Comparison of ENCODE assay signal across 1 cellular context in the genomic region with DNA sequence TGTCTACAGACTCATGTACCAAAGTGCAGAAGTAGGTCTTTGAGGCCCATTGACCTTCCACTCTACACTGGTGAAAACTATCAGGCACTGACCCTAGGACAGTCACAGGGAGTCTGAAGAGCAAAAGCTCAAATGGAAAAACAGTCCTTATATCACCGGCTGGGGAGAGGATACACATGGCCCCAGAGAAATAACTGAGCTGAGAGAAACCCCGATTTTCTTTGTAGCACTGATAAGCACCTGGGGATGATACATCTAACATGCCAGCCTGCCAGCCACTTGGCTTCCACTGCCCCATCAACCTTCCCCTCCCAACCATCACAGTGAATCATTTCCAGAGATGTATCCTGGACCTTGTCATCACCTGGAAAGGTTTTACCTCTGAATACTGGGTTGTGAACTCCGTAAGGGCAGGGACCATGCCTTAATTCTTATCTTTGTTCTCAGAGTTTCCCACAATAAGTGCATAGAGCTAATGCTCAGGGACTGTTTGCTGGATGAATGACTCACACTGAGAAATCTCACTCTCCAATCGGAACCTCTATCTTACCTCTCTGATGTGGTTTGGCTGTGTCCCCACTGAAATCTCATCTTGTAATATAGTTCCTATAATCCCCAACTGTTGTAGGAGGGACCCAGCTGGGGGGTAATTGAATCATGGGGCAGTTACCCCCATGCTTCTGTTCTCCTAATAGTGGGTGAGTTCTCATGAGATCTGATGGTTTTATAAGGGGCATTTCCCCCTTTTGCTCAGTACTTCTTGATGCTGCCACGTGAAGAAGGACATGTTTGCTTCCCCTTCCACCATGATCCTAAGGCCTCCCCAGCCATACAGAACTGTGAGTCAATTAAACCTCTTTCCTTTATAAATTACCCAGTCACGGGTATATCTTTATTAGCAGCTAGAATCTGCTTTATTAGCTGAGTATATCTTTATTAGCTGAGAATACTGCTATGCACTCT.
TF ChIP-seq lines count a peak whose summit lies in the region.

No MANE protein-coding gene starts in this region.

TF ChIP-seq in GM12878, 131 proteins besides CTCF, POLR2A, EP300 and RAD21 (continues in another document):
- no peak for TF ChIP-seq MTA2 (IDR thresholded peaks at IDR 0.05; ENCODE audit: low read depth)
- TF ChIP-seq KLF5 (IDR thresholded peaks at IDR 0.05; ENCODE audit: partially characterized antibody), result no peak
- no peak for TF ChIP-seq BRCA1 (IDR thresholded peaks at IDR 0.05; ENCODE audit: low read depth, low read length)
- no peak for TF ChIP-seq TCF12 (IDR thresholded peaks at IDR 0.05; ENCODE audit: low read depth, low read length)
- no peak for TF ChIP-seq KAT2A (conservative IDR thresholded peaks at IDR 0.05; ENCODE audit: control insufficient read depth, low read depth, low read length)
- TF ChIP-seq, protein P1, sequence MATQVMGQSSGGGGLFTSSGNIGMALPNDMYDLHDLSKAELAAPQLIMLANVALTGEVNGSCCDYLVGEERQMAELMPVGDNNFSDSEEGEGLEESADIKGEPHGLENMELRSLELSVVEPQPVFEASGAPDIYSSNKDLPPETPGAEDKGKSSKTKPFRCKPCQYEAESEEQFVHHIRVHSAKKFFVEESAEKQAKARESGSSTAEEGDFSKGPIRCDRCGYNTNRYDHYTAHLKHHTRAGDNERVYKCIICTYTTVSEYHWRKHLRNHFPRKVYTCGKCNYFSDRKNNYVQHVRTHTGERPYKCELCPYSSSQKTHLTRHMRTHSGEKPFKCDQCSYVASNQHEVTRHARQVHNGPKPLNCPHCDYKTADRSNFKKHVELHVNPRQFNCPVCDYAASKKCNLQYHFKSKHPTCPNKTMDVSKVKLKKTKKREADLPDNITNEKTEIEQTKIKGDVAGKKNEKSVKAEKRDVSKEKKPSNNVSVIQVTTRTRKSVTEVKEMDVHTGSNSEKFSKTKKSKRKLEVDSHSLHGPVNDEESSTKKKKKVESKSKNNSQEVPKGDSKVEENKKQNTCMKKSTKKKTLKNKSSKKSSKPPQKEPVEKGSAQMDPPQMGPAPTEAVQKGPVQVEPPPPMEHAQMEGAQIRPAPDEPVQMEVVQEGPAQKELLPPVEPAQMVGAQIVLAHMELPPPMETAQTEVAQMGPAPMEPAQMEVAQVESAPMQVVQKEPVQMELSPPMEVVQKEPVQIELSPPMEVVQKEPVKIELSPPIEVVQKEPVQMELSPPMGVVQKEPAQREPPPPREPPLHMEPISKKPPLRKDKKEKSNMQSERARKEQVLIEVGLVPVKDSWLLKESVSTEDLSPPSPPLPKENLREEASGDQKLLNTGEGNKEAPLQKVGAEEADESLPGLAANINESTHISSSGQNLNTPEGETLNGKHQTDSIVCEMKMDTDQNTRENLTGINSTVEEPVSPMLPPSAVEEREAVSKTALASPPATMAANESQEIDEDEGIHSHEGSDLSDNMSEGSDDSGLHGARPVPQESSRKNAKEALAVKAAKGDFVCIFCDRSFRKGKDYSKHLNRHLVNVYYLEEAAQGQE (IDR thresholded peaks at IDR 0.05; ENCODE audit: low read depth, low read length), result no peak
- TF ChIP-seq SMAD1 (IDR thresholded peaks at IDR 0.05; ENCODE audit: low read depth, partially characterized antibody), result no peak
- TF ChIP-seq NRF1 (conservative IDR thresholded peaks at IDR 0.05; ENCODE audit: low read depth, low read length), result no peak
- TF ChIP-seq ZNF384 (IDR thresholded peaks at IDR 0.05; ENCODE audit: borderline replicate concordance, low read depth, low read length), result no peak
- no peak for TF ChIP-seq NFYA (IDR thresholded peaks at IDR 0.05; ENCODE audit: borderline replicate concordance, low read depth, low read length)
- no peak for TF ChIP-seq NR2C1 (IDR thresholded peaks at IDR 0.05)
- peak; percentile 51 to 56; a peak in 3 of 4 replicates for TF ChIP-seq IKZF2 (IDR thresholded peaks at IDR 0.05)
- no peak for TF ChIP-seq PBX3 (IDR thresholded peaks at IDR 0.05; ENCODE audit: insufficient replicate concordance, low read depth, low read length)
- no peak for TF ChIP-seq SP1 (IDR thresholded peaks at IDR 0.05; ENCODE audit: low read depth, low read length)
- TF ChIP-seq, protein P2, sequence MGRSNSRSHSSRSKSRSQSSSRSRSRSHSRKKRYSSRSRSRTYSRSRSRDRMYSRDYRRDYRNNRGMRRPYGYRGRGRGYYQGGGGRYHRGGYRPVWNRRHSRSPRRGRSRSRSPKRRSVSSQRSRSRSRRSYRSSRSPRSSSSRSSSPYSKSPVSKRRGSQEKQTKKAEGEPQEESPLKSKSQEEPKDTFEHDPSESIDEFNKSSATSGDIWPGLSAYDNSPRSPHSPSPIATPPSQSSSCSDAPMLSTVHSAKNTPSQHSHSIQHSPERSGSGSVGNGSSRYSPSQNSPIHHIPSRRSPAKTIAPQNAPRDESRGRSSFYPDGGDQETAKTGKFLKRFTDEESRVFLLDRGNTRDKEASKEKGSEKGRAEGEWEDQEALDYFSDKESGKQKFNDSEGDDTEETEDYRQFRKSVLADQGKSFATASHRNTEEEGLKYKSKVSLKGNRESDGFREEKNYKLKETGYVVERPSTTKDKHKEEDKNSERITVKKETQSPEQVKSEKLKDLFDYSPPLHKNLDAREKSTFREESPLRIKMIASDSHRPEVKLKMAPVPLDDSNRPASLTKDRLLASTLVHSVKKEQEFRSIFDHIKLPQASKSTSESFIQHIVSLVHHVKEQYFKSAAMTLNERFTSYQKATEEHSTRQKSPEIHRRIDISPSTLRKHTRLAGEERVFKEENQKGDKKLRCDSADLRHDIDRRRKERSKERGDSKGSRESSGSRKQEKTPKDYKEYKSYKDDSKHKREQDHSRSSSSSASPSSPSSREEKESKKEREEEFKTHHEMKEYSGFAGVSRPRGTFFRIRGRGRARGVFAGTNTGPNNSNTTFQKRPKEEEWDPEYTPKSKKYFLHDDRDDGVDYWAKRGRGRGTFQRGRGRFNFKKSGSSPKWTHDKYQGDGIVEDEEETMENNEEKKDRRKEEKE (IDR thresholded peaks at IDR 0.05), result no peak
- no peak for TF ChIP-seq FOS (IDR thresholded peaks at IDR 0.05; ENCODE audit: borderline replicate concordance, extremely low read depth, insufficient read length)
- TF ChIP-seq, protein P3, sequence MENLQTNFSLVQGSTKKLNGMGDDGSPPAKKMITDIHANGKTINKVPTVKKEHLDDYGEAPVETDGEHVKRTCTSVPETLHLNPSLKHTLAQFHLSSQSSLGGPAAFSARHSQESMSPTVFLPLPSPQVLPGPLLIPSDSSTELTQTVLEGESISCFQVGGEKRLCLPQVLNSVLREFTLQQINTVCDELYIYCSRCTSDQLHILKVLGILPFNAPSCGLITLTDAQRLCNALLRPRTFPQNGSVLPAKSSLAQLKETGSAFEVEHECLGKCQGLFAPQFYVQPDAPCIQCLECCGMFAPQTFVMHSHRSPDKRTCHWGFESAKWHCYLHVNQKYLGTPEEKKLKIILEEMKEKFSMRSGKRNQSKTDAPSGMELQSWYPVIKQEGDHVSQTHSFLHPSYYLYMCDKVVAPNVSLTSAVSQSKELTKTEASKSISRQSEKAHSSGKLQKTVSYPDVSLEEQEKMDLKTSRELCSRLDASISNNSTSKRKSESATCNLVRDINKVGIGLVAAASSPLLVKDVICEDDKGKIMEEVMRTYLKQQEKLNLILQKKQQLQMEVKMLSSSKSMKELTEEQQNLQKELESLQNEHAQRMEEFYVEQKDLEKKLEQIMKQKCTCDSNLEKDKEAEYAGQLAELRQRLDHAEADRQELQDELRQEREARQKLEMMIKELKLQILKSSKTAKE (IDR thresholded peaks at IDR 0.05; ENCODE audit: low read depth, poor library complexity, severe bottlenecking), result no peak
- no peak for TF ChIP-seq HDAC2 (IDR thresholded peaks at IDR 0.05)
- no peak for TF ChIP-seq SRF (IDR thresholded peaks at IDR 0.05; ENCODE audit: low read depth in 2 of 2, low read length in 2 of 2)
- 0 out of 2 replicates have a peak, but pooled peaks have one; percentile 22 for TF ChIP-seq NFIC (IDR thresholded peaks at IDR 0.05; ENCODE audit: low read depth, low read length)
- TF ChIP-seq PML (IDR thresholded peaks at IDR 0.05; ENCODE audit: low read length), result no peak
- TF ChIP-seq DPF2 (IDR thresholded peaks at IDR 0.05), result no peak
- no peak for TF ChIP-seq ZNF217 (IDR thresholded peaks at IDR 0.05)
- TF ChIP-seq SMAD5 (IDR thresholded peaks at IDR 0.05; ENCODE audit: low read depth), result no peak
- no peak for TF ChIP-seq RAD51 (IDR thresholded peaks at IDR 0.05)
- no peak for TF ChIP-seq POU2F2 (IDR thresholded peaks at IDR 0.05; ENCODE audit: borderline replicate concordance, low read depth, low read length)
- 0 out of 2 replicates have a peak, but pooled peaks have one; percentile 30 for TF ChIP-seq IRF4 (IDR thresholded peaks at IDR 0.05; ENCODE audit: low read depth, low read length)
- no peak for TF ChIP-seq HDAC6 (IDR thresholded peaks at IDR 0.05; ENCODE audit: unreplicated experiment)
- TF ChIP-seq IKZF1 (conservative IDR thresholded peaks at IDR 0.05), result peak; percentile 24; the same call in 1 of the 2 replicates
- no peak for TF ChIP-seq ZZZ3 (IDR thresholded peaks at IDR 0.05; ENCODE audit: control insufficient read depth, insufficient read length, low read depth)
- peak; percentile 59 for TF ChIP-seq JUNB (IDR thresholded peaks at IDR 0.05)
- TF ChIP-seq, protein P4, sequence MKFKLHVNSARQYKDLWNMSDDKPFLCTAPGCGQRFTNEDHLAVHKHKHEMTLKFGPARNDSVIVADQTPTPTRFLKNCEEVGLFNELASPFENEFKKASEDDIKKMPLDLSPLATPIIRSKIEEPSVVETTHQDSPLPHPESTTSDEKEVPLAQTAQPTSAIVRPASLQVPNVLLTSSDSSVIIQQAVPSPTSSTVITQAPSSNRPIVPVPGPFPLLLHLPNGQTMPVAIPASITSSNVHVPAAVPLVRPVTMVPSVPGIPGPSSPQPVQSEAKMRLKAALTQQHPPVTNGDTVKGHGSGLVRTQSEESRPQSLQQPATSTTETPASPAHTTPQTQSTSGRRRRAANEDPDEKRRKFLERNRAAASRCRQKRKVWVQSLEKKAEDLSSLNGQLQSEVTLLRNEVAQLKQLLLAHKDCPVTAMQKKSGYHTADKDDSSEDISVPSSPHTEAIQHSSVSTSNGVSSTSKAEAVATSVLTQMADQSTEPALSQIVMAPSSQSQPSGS (IDR thresholded peaks at IDR 0.05; ENCODE audit: low read length), result peak; percentile 24; the same call in 1 of the 2 replicates
- no peak for TF ChIP-seq FOXK2 (IDR thresholded peaks at IDR 0.05)
- TF ChIP-seq CBX5 (IDR thresholded peaks at IDR 0.05; ENCODE audit: low read depth), result no peak
- no peak for TF ChIP-seq E2F4 (IDR thresholded peaks at IDR 0.05; ENCODE audit: low read depth, low read length)
- TF ChIP-seq MEF2A (IDR thresholded peaks at IDR 0.05; ENCODE audit: insufficient read depth, low read depth, low read length), result no peak
- TF ChIP-seq CHD1 (IDR thresholded peaks at IDR 0.05; ENCODE audit: low read depth, low read length), result no peak
- TF ChIP-seq, protein P5, sequence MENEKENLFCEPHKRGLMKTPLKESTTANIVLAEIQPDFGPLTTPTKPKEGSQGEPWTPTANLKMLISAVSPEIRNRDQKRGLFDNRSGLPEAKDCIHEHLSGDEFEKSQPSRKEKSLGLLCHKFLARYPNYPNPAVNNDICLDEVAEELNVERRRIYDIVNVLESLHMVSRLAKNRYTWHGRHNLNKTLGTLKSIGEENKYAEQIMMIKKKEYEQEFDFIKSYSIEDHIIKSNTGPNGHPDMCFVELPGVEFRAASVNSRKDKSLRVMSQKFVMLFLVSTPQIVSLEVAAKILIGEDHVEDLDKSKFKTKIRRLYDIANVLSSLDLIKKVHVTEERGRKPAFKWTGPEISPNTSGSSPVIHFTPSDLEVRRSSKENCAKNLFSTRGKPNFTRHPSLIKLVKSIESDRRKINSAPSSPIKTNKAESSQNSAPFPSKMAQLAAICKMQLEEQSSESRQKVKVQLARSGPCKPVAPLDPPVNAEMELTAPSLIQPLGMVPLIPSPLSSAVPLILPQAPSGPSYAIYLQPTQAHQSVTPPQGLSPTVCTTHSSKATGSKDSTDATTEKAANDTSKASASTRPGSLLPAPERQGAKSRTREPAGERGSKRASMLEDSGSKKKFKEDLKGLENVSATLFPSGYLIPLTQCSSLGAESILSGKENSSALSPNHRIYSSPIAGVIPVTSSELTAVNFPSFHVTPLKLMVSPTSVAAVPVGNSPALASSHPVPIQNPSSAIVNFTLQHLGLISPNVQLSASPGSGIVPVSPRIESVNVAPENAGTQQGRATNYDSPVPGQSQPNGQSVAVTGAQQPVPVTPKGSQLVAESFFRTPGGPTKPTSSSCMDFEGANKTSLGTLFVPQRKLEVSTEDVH (IDR thresholded peaks at IDR 0.05; ENCODE audit: low read depth, partially characterized antibody), result no peak
- no peak for TF ChIP-seq SREBF1 (IDR thresholded peaks at IDR 0.05; ENCODE audit: low read length)
